Comparison of ENCODE assay signal across 13 cellular contexts in genomic region chr12:65533177-65533883, GRCh38.
DNase-seq lines count a peak whose midpoint lies in the region; ATAC-seq, FAIRE-seq and TF ChIP-seq lines count a peak whose summit lies in the region.
"Had no signal": no experiment of that assay in that cellular context is flagged by ENCODE, and none has a peak within 500 bp of the region (broad histone marks: within the 10 kb centered on the region; RNA-seq: fewer than 3 reads in every experiment).

No MANE protein-coding gene starts in this region.

- ATAC-seq in K562: no peak
- ATAC-seq in stimulated activated effector memory CD8-positive, alpha-beta T cell treated with anti-CD3 and anti-CD28 coated beads, Interleukin-12 subunit alpha, Interleukin-12 subunit beta, amount 100 ng/mL, for 72 hours: no peak
- ATAC-seq in HG03108 (IDR thresholded peaks at IDR 0.05; ENCODE audit: unreplicated experiment): no peak
- ATAC-seq: left colon had no signal

- peak overlapping the region; percentile 90 for H3K27ac Mint-ChIP-seq in mesothelial cell of epicardium
- no peak overlapping the region for H3K27ac Mint-ChIP-seq in activated CD4-positive, alpha-beta memory T cell treated with anti-CD3 and anti-CD28 coated beads for 36 hours
- H3K27ac Mint-ChIP-seq in stimulated activated effector memory CD8-positive, alpha-beta T cell treated with anti-CD3 and anti-CD28 coated beads, Interleukin-12 subunit alpha, Interleukin-12 subunit beta, amount 100 ng/mL, for 72 hours: no peak overlapping the region
- H3K27ac Mint-ChIP-seq: activated CD4-positive, alpha-beta T cell treated with anti-CD3 and anti-CD28 coated beads, Interleukin-2, amount 10 ng/mL, durations not matched to agents 24 days and 14 days had no signal

- TF ChIP-seq CTCF in K562 (IDR thresholded peaks at IDR 0.05 in 2 of 3, conservative IDR thresholded peaks at IDR 0.05 in 1 of 3; ENCODE audit: insufficient read depth in 2 of 3, low read depth in 1 of 3, low read length in 3 of 3): no peak
- no peak for TF ChIP-seq CTCF in mesothelial cell of epicardium (IDR thresholded peaks at IDR 0.05; ENCODE audit: unreplicated experiment)

- FAIRE-seq in K562 (lab: Jason Lieb, UNC): no peak

- in situ Hi-C loops in K562 (cut with MboI): no loop called here

- no peaks in the 10 kb centered on the region; a peak in 1 of 5 replicates for H3K4me1 ChIP-seq in K562 (replicated peaks in 1 of 2; ENCODE audit: control insufficient read depth in 2 of 2, insufficient read depth in 2 of 2, low read length in 2 of 2)

- no peak overlapping the region for H2AFZ ChIP-seq in K562 (ENCODE audit: low read depth, low read length)

- no peaks in the 10 kb centered on the region for H3K79me2 ChIP-seq in K562 (ENCODE audit: control insufficient read depth, insufficient read depth, low read length)

- H3K36me3 Mint-ChIP-seq in mesothelial cell of epicardium: peaks cover 4% of the 10 kb centered on the region
- peaks cover 1% of the 10 kb centered on the region for H3K36me3 Mint-ChIP-seq in activated CD4-positive, alpha-beta memory T cell treated with anti-CD3 and anti-CD28 coated beads for 36 hours
- no peaks in the 10 kb centered on the region for H3K36me3 Mint-ChIP-seq in stimulated activated effector memory CD8-positive, alpha-beta T cell treated with anti-CD3 and anti-CD28 coated beads, Interleukin-12 subunit alpha, Interleukin-12 subunit beta, amount 100 ng/mL, for 72 hours
- H3K36me3 Mint-ChIP-seq: CD4-positive, CD25-positive, alpha-beta regulatory T cell had no signal

- CTCF ChIA-PET in K562 (lab: Yijun Ruan, JAX; ENCODE audit: low intra/inter-chr PET ratio): no interaction called here
- CTCF ChIA-PET in activated CD4-positive, alpha-beta memory T cell treated with anti-CD3 and anti-CD28 coated beads for 36 hours (lab: Charles Lee): no interaction called here

- POLR2A ChIA-PET in K562 (lab: Yijun Ruan, JAX): interaction anchor here (0.7 kb wide), 2 partner anchors 236 to 591 kb away, joined by 3 read pairs; no protein-coding TSS in a partner anchor
- POLR2A ChIA-PET in activated CD4-positive, alpha-beta memory T cell treated with anti-CD3 and anti-CD28 coated beads for 36 hours (lab: Charles Lee): no interaction called here

- peak overlapping the region; percentile 4 for H3K4me3 Mint-ChIP-seq in mesothelial cell of epicardium
- no peak overlapping the region for H3K4me3 Mint-ChIP-seq in activated CD4-positive, alpha-beta memory T cell treated with anti-CD3 and anti-CD28 coated beads for 36 hours
- H3K4me3 Mint-ChIP-seq in stimulated activated effector memory CD8-positive, alpha-beta T cell treated with anti-CD3 and anti-CD28 coated beads, Interleukin-12 subunit alpha, Interleukin-12 subunit beta, amount 100 ng/mL, for 72 hours: no peak overlapping the region
- H3K4me3 Mint-ChIP-seq: activated CD4-positive, alpha-beta T cell treated with anti-CD3 and anti-CD28 coated beads, Interleukin-2, amount 10 ng/mL, durations not matched to agents 24 days and 14 days had no signal

- H3K9me3 ChIP-seq in K562 (replicated peaks; ENCODE audit: control insufficient read depth, insufficient read depth, low read depth, low read length): no peaks in the 10 kb centered on the region

- no peak for TF ChIP-seq EP300 in K562 (IDR thresholded peaks at IDR 0.05; ENCODE audit: low read length)

- H3K4me2 ChIP-seq in K562 (ENCODE audit: insufficient read depth, low read length): no peak overlapping the region

- peak; percentile 85 for DNase-seq in DMS114 treated with DMSO at 0.1 percent for 48 hours (lab: John Stamatoyannopoulos, UW; ENCODE audit: unreplicated experiment)
- peak; percentile 93 for DNase-seq in M059J (ENCODE audit: low read depth)
- no peak for DNase-seq in K562 (ENCODE audit: extremely low read depth in 1 of 4, low spot score in 3 of 4)
- no peak for DNase-seq in mesothelial cell of epicardium (ENCODE audit: low spot score in 2 of 2, unreplicated experiment in 2 of 2)
- DNase-seq in activated CD4-positive, alpha-beta T cell treated with anti-CD3 and anti-CD28 coated beads, Interleukin-2, amount 50 U/mL, for 48 hours: no peak
- DNase-seq in activated CD4-positive, alpha-beta memory T cell treated with anti-CD3 and anti-CD28 coated beads for 36 hours: no peak
- DNase-seq in stimulated activated effector memory CD8-positive, alpha-beta T cell treated with anti-CD3 and anti-CD28 coated beads, Interleukin-12 subunit alpha, Interleukin-12 subunit beta, amount 100 ng/mL, for 72 hours (ENCODE audit: low spot score in 2 of 2): no peak
- DNase-seq: activated CD4-positive, alpha-beta T cell treated with anti-CD3 and anti-CD28 coated beads, Interleukin-2, amount 10 ng/mL, durations not matched to agents 24 days and 14 days; CD4-positive, CD25-positive, alpha-beta regulatory T cell; left colon; NCI-H1694 treated with DMSO at 0.1 percent for 48 hours; RPMI8226 had no signal

- no peak overlapping the region for H3K9ac ChIP-seq in K562 (ENCODE audit: insufficient read depth in 1 of 2, low read depth in 2 of 2, low read length in 2 of 2)

- WGBS in K562 (ENCODE audit: insufficient coverage, low coverage, missing lambda C conversion rate): 2% methylated on average over 10 of the region's 10 CpGs

- H3K27ac ChIP-seq in K562 (ENCODE audit: extremely low read depth, low read depth, low read length): no peak overlapping the region

- H4K20me1 ChIP-seq in K562 (replicated peaks; ENCODE audit: control insufficient read depth, insufficient read depth, low read length): no peaks in the 10 kb centered on the region

- intact Hi-C loops in K562 (cut with micrococcal nuclease): no loop called here
- intact Hi-C loops in activated CD4-positive, alpha-beta memory T cell treated with anti-CD3 and anti-CD28 coated beads for 36 hours (cut with micrococcal nuclease): no loop called here

- no peak for TF ChIP-seq POLR2A in K562 (conservative IDR thresholded peaks at IDR 0.05)

- H3K4me1 Mint-ChIP-seq in mesothelial cell of epicardium: peaks cover 73% of the 10 kb centered on the region
- no peaks in the 10 kb centered on the region for H3K4me1 Mint-ChIP-seq in activated CD4-positive, alpha-beta memory T cell treated with anti-CD3 and anti-CD28 coated beads for 36 hours (ENCODE audit: low read depth)
- no peaks in the 10 kb centered on the region for H3K4me1 Mint-ChIP-seq in stimulated activated effector memory CD8-positive, alpha-beta T cell treated with anti-CD3 and anti-CD28 coated beads, Interleukin-12 subunit alpha, Interleukin-12 subunit beta, amount 100 ng/mL, for 72 hours

- TF ChIP-seq RAD21 in K562 (CRISPR knock-in tag; conservative IDR thresholded peaks at IDR 0.05 in 1 of 2, IDR thresholded peaks at IDR 0.05 in 1 of 2): no peak

- H3K4me3 ChIP-seq in K562: no peak overlapping the region

- no peaks in the 10 kb centered on the region for H3K9me1 ChIP-seq in K562 (ENCODE audit: control insufficient read depth, insufficient read depth, low read length)

- no peaks in the 10 kb centered on the region for H3K27me3 ChIP-seq in K562 (ENCODE audit: control insufficient read depth in 2 of 2, insufficient read depth in 2 of 2, low read length in 2 of 2)

- peaks cover 15% of the 10 kb centered on the region for H3K9me3 Mint-ChIP-seq in mesothelial cell of epicardium
- H3K9me3 Mint-ChIP-seq in activated CD4-positive, alpha-beta memory T cell treated with anti-CD3 and anti-CD28 coated beads for 36 hours: peaks cover 4% of the 10 kb centered on the region
- peaks cover 7% of the 10 kb centered on the region for H3K9me3 Mint-ChIP-seq in stimulated activated effector memory CD8-positive, alpha-beta T cell treated with anti-CD3 and anti-CD28 coated beads, Interleukin-12 subunit alpha, Interleukin-12 subunit beta, amount 100 ng/mL, for 72 hours
- H3K9me3 Mint-ChIP-seq: activated CD4-positive, alpha-beta T cell treated with anti-CD3 and anti-CD28 coated beads, Interleukin-2, amount 10 ng/mL, durations not matched to agents 24 days and 14 days had no signal

- BruUV-seq in K562 (replicated peaks; lab: Mats Ljungman, UMichigan): no TSS peak

- H3K27me3 Mint-ChIP-seq in mesothelial cell of epicardium (ENCODE audit: low read depth): no peaks in the 10 kb centered on the region
- no peaks in the 10 kb centered on the region for H3K27me3 Mint-ChIP-seq in activated CD4-positive, alpha-beta memory T cell treated with anti-CD3 and anti-CD28 coated beads for 36 hours
- H3K27me3 Mint-ChIP-seq: activated CD4-positive, alpha-beta T cell treated with anti-CD3 and anti-CD28 coated beads, Interleukin-2, amount 10 ng/mL, durations not matched to agents 24 days and 14 days had no signal

- H3K36me3 ChIP-seq in K562 (ENCODE audit: control insufficient read depth, insufficient read depth, low read length): no peaks in the 10 kb centered on the region

TF ChIP-seq in K562, 482 proteins besides CTCF, POLR2A, EP300 and RAD21:
- TF ChIP-seq SPI1 (IDR thresholded peaks at IDR 0.05; ENCODE audit: borderline replicate concordance, low read depth, low read length): 0 out of 2 replicates have a peak, but pooled peaks have one; percentile 2
- no peak for TF ChIP-seq GATAD2A (IDR thresholded peaks at IDR 0.05)

Comparison
In these comparisons a context has a peak if more than half of its experiments do, and no peak if none do; other contexts are left out.
1. DNase-seq: peak in DMS114 treated with DMSO at 0.1 percent for 48 hours (single experiment) and M059J (single experiment); none in K562 (0 of 4), mesothelial cell of epicardium (0 of 2), activated CD4-positive, alpha-beta T cell treated with anti-CD3 and anti-CD28 coated beads, Interleukin-2, amount 50 U/mL, for 48 hours (0 of 2), activated CD4-positive, alpha-beta memory T cell treated with anti-CD3 and anti-CD28 coated beads for 36 hours (single experiment) and stimulated activated effector memory CD8-positive, alpha-beta T cell treated with anti-CD3 and anti-CD28 coated beads, Interleukin-12 subunit alpha, Interleukin-12 subunit beta, amount 100 ng/mL, for 72 hours (0 of 2).